Comparison of ENCODE assay signal across 16 cellular contexts in the genomic region with DNA sequence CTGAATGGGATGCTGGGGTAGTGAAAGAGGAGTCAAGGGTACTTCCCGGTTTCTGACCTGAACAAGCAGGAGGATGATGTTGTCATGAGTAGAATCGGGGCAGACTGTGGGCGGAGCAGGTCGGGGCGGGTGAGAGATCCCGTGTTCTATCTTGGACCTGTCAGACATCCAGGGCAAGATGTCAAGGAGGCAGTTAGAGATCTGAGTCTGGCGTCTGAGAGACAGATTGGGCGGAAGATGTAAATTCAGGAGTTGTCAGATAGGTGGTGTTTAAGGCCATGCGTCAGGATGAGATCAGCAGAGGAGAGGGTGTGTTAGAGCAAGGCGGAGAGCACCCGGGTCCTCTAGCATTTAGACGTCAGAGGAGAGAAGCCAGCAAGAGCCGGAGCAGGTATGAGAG.
DNase-seq lines count a peak whose midpoint lies in the region; ATAC-seq and TF ChIP-seq lines count a peak whose summit lies in the region.
"Had no signal": no experiment of that assay in that cellular context is flagged by ENCODE, and none has a peak within 500 bp of the region (broad histone marks: within the 10 kb centered on the region; RNA-seq: fewer than 3 reads in every experiment).

No MANE protein-coding gene starts in this region.

- peak; percentile 53 for ATAC-seq in esophagus mucosa
- ATAC-seq in HG03342 (IDR thresholded peaks at IDR 0.05; ENCODE audit: unreplicated experiment) = no peak
- no peak for ATAC-seq in GM21717 (IDR thresholded peaks at IDR 0.05; ENCODE audit: unreplicated experiment)

- H3K27ac ChIP-seq in neural progenitor cell = no peak overlapping the region
- H3K27ac ChIP-seq: C4-2B, GM23248 had no signal

- H3F3A ChIP-seq in neural progenitor cell (ENCODE audit: low read depth) = no peaks in the 10 kb centered on the region

- no peaks in the 10 kb centered on the region for H3K4me1 ChIP-seq in neural progenitor cell
- H3K4me1 ChIP-seq: BE2C had no signal

- H2AFZ ChIP-seq in neural progenitor cell (replicated peaks) = no peak overlapping the region
- H2AFZ ChIP-seq: GM23248 had no signal

- peak overlapping the region; percentile 12 for H3K27ac Mint-ChIP-seq in neural progenitor cell
- H3K27ac Mint-ChIP-seq: CD4-positive, alpha-beta memory T cell; IgD-negative memory B cell had no signal

- H3K4me2 ChIP-seq in neural progenitor cell = no peak overlapping the region

- no peak overlapping the region for H3K4me3 Mint-ChIP-seq in neural progenitor cell
- H3K4me3 Mint-ChIP-seq: IgD-negative memory B cell had no signal

- no peaks in the 10 kb centered on the region for H3K9me3 Mint-ChIP-seq in neural progenitor cell
- H3K9me3 Mint-ChIP-seq: CD4-positive, alpha-beta memory T cell; IgD-negative memory B cell had no signal

- peaks cover 15% of the 10 kb centered on the region for H3K4me1 Mint-ChIP-seq in neural progenitor cell
- H3K4me1 Mint-ChIP-seq: IgD-negative memory B cell had no signal

- H3K36me3 ChIP-seq in neural progenitor cell = no peaks in the 10 kb centered on the region
- H3K36me3 ChIP-seq: BE2C had no signal

- no peaks in the 10 kb centered on the region for H3K27me3 ChIP-seq in neural progenitor cell
- H3K27me3 ChIP-seq: BE2C had no signal

- H3K79me2 ChIP-seq in neural progenitor cell (ENCODE audit: low read depth) = no peaks in the 10 kb centered on the region

- H3K9me3 ChIP-seq in neural progenitor cell (ENCODE audit: low read depth) = no peaks in the 10 kb centered on the region
- H3K9me3 ChIP-seq: BE2C had no signal

- no peak overlapping the region for H3K4me3 ChIP-seq in neural progenitor cell
- H3K4me3 ChIP-seq: GM23248 had no signal

- peaks cover 5% of the 10 kb centered on the region for H3K27me3 Mint-ChIP-seq in neural progenitor cell (ENCODE audit: insufficient read depth, low read depth)

- no peaks in the 10 kb centered on the region for H4K20me1 ChIP-seq in neural progenitor cell (ENCODE audit: low read depth)

- DNase-seq in Daoy (ENCODE audit: low read depth) (peak; percentile 38), NCI-H2227 treated with DMSO at 0.1 percent for 48 hours (lab: John Stamatoyannopoulos, UW) (peak; percentile 56), neural progenitor cell (ENCODE audit: low spot score) (no peak), NCI-H1105 (lab: John Stamatoyannopoulos, UW) (no peak), NCI-H226 (no peak)
- DNase-seq: BE2C; CD4-positive, alpha-beta memory T cell; DND-41; GF-D8; GM23248; H7 had no signal

- no peak for TF ChIP-seq CTCF in neural progenitor cell (IDR thresholded peaks at IDR 0.05)

- no peaks in the 10 kb centered on the region for H3K36me3 Mint-ChIP-seq in neural progenitor cell
- H3K36me3 Mint-ChIP-seq: CD4-positive, alpha-beta memory T cell; IgD-negative memory B cell had no signal

- no peak overlapping the region for H3K9ac ChIP-seq in neural progenitor cell
- H3K9ac ChIP-seq: GM23248 had no signal

Comparison
In these comparisons a context has a peak if more than half of its experiments do, and no peak if none do; other contexts are left out.
1. DNase-seq: peak in Daoy (single experiment) and NCI-H2227 treated with DMSO at 0.1 percent for 48 hours (single experiment); none in neural progenitor cell (single experiment), NCI-H1105 (single experiment) and NCI-H226 (single experiment).